12 cellular contexts compared by ENCODE assay signal in genomic region chr2:178420463-178420990, GRCh38.
"Had no signal": no experiment of that assay in that cellular context is flagged by ENCODE, and none has a peak within 500 bp of the region (broad histone marks: within the 10 kb centered on the region; RNA-seq: fewer than 3 reads in every experiment).

No MANE protein-coding gene starts in this region.

- H3K27me3 ChIP-seq: foreskin keratinocyte had no signal

- H3K27ac ChIP-seq: foreskin keratinocyte had no signal

- DNase-seq: activated CD4-positive, alpha-beta T cell treated with anti-CD3 and anti-CD28 coated beads, Interleukin-2, amount 50 U/mL, for 1 hour; activated naive CD4-positive, alpha-beta T cell treated with anti-CD3 and anti-CD28 coated beads for 36 hours; activated naive CD8-positive, alpha-beta T cell treated with anti-CD3 and anti-CD28 coated beads, Interleukin-2, amount 50 U/mL, for 24 hours; activated T-cell treated with anti-CD3 and anti-CD28 coated beads for 4 hours; aorta; cortex of kidney; effector CD8-positive, alpha-beta T cell; foreskin keratinocyte; left ventricle myocardium superior; mesendoderm; stimulated activated naive CD8-positive, alpha-beta T cell treated with anti-CD3 and anti-CD28 coated beads, Interleukin-15, Interleukin-2, amounts not matched to agents 100 U/mL and 50 U/mL, for 24 hours; trophoblast cell had no signal
